ENCODE assay signal across 1 cellular context in the genomic region with DNA sequence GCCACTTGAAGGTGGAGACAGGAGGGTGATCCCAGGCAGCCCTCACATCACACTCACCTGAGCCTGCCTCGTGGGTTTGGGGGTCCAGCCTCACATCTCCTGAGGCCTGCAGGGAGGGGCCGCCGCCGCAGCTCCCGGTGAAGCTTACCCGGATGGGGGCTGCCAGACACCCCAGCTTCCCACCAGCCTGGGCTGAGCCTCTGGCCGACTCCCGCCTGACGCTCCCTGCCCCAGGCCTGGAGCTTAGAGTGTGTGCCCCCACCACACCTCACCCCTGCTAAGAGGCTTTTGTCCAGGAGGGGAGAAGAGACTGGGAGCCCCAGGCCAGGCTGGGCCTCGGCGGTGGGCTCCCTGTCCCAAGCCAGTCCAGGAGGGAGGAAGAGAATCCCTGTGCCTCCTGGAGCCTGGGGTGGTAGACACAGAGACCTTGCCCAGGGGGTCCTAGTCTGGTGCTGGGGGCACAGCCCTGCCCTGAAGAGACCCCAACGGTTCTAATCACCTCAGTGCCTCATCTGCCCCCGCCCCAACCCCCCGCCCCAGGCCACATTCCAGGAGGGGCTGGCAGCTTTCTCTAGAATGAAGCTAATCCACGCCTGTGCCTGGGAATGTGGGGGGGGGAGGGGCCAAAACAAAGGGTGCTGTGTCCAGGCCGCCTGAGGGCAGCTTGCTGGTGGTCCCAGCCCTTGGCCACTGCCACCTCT.
TF ChIP-seq lines count a peak whose summit lies in the region.

A gene with protein sequence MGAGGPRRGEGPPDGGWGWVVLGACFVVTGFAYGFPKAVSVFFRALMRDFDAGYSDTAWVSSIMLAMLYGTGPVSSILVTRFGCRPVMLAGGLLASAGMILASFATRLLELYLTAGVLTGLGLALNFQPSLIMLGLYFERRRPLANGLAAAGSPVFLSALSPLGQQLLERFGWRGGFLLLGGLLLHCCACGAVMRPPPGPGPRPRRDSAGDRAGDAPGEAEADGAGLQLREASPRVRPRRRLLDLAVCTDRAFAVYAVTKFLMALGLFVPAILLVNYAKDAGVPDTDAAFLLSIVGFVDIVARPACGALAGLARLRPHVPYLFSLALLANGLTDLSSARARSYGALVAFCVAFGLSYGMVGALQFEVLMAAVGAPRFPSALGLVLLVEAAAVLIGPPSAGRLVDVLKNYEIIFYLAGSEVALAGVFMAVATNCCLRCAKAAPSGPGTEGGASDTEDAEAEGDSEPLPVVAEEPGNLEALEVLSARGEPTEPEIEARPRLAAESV (minus strand): TSS at position 254 of the 701 bp plus-strand sequence. CDS start 1,311 bp downstream, outside the sequence.

TF ChIP-seq in H1, 55 proteins besides CTCF, POLR2A, EP300 and RAD21:
- TF ChIP-seq FOSL1 (IDR thresholded peaks at IDR 0.05; ENCODE audit: insufficient read depth, low read depth, low read length) (no peak), TEAD4 (IDR thresholded peaks at IDR 0.05; ENCODE audit: low read depth, low read length) (peak; percentile 75), PHF8 (conservative IDR thresholded peaks at IDR 0.05; ENCODE audit: low read depth, low read length) (no peak), ASH2L (IDR thresholded peaks at IDR 0.05; ENCODE audit: low read length) (no peak)
- TF ChIP-seq, protein P1, sequence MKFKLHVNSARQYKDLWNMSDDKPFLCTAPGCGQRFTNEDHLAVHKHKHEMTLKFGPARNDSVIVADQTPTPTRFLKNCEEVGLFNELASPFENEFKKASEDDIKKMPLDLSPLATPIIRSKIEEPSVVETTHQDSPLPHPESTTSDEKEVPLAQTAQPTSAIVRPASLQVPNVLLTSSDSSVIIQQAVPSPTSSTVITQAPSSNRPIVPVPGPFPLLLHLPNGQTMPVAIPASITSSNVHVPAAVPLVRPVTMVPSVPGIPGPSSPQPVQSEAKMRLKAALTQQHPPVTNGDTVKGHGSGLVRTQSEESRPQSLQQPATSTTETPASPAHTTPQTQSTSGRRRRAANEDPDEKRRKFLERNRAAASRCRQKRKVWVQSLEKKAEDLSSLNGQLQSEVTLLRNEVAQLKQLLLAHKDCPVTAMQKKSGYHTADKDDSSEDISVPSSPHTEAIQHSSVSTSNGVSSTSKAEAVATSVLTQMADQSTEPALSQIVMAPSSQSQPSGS (IDR thresholded peaks at IDR 0.05; ENCODE audit: low read length) = no peak
